16 cellular contexts compared by ENCODE assay signal in the genomic region with DNA sequence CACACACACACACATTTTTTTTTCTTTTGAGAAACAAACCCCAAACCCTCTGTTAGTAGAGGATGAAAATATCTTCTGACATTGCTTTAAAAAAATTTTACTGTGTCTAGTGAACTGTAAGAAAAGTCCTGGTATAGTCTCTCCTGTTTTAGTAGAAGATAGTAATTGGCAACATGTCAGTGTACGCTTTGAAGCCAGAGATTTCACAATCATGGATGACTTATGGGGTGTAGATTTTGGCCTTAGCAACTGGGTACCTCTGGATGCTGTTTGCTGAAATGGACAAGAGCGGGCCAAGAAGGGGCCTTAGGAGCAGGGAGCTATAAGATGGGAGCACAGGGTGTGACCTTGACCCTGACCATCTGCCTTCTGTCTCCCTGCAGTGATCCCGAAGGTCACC.
A peak's percentile ranks its signal among the peaks of the same experiment; 100 is the strongest.
DNase-seq lines count a peak whose midpoint lies in the region; ATAC-seq lines count a peak whose summit lies in the region.
"Had no signal": no experiment of that assay in that cellular context is flagged by ENCODE, and none has a peak within 500 bp of the region (broad histone marks: within the 10 kb centered on the region; RNA-seq: fewer than 3 reads in every experiment).

No MANE protein-coding gene starts in this region.

- H3K4me1 Mint-ChIP-seq in effector memory CD8-positive, alpha-beta T cell (ENCODE audit: low read depth in 2 of 2): peaks cover 11 to 25% of the 10 kb centered on the region in 2 donors

- H3K27ac Mint-ChIP-seq in effector memory CD8-positive, alpha-beta T cell: peak overlapping the region; percentile 19 to 71
- H3K27ac Mint-ChIP-seq: CD4-positive, alpha-beta T cell had no signal

- no peak overlapping the region for H3K4me3 Mint-ChIP-seq in effector memory CD8-positive, alpha-beta T cell
- H3K4me3 Mint-ChIP-seq: CD4-positive, alpha-beta T cell had no signal

- peaks cover 0 to 12% of the 10 kb centered on the region in 2 donors for H3K9me3 Mint-ChIP-seq in effector memory CD8-positive, alpha-beta T cell
- H3K9me3 Mint-ChIP-seq: CD4-positive, alpha-beta T cell had no signal

- DNase-seq in left ventricle myocardium superior (no peak), left cardiac atrium (no peak), fibroblast of the conjunctiva (ENCODE audit: low read depth) (peak; percentile 8), NCI-H510A treated with DMSO at 0.1 percent for 48 hours (lab: John Stamatoyannopoulos, UW) (no peak), NOMO-1 (lab: John Stamatoyannopoulos, UW; ENCODE audit: unreplicated experiment in 2 of 2) (no peak)
- DNase-seq in effector memory CD8-positive, alpha-beta T cell: no peak
- no peak for DNase-seq in activated CD8-positive, alpha-beta memory T cell treated with anti-CD3 and anti-CD28 coated beads, Interleukin-2, amount 50 U/mL, for 48 hours
- DNase-seq: Caco-2; CD4-positive, alpha-beta T cell; GOT3; NCI-H1417; NCI-H187; NCI-H2227 treated with DMSO at 0.1 percent for 48 hours; NCI-H524; Peyer's patch had no signal

- peaks cover 17% of the 10 kb centered on the region for H3K36me3 Mint-ChIP-seq in effector memory CD8-positive, alpha-beta T cell (ENCODE audit: insufficient read depth)

- H3K27me3 Mint-ChIP-seq in effector memory CD8-positive, alpha-beta T cell: no peaks in the 10 kb centered on the region
- H3K27me3 Mint-ChIP-seq: CD4-positive, alpha-beta T cell had no signal

- ATAC-seq in left ventricle myocardium superior (peak; percentile 48), left cardiac atrium (no peak), GM21423 (IDR thresholded peaks at IDR 0.05; ENCODE audit: unreplicated experiment) (no peak)
- no peak for ATAC-seq in effector memory CD8-positive, alpha-beta T cell (replicated peaks)

- intact Hi-C loops in left ventricle myocardium superior (cut with micrococcal nuclease) (no loop called here), left cardiac atrium (cut with DNase I) (no loop called here)
